Comparison of ENCODE assay signal across 1 cellular context in genomic region chr18:23689616-23690504, GRCh38.
TF ChIP-seq lines count a peak whose summit lies in the region.

No MANE protein-coding gene starts in this region.

TF ChIP-seq in HEK293, 187 proteins besides CTCF, POLR2A, EP300 and RAD21 (continued from another document):
- peak; percentile 44 for TF ChIP-seq ZNF692 (tag by site-specific recombination; IDR thresholded peaks at IDR 0.05)
- TF ChIP-seq ZNF24 (tag by site-specific recombination; IDR thresholded peaks at IDR 0.05): no peak
- TF ChIP-seq ZNF792 (tag by site-specific recombination; IDR thresholded peaks at IDR 0.05): no peak
TF ChIP-seq in HEK293: peak in this region for 17.
